ENCODE assay signal across 17 cellular contexts in genomic region chr7:145986248-145986874, GRCh38.
"Had no signal": no experiment of that assay in that cellular context is flagged by ENCODE, and none has a peak within 500 bp of the region (broad histone marks: within the 10 kb centered on the region; RNA-seq: fewer than 3 reads in every experiment).

No MANE protein-coding gene starts in this region.

- H3K36me3 Mint-ChIP-seq: mesothelial cell of epicardium, type B pancreatic cell had no signal

- H3K36me3 ChIP-seq: adrenal gland, colonic mucosa, esophagus muscularis mucosa, lower lobe of right lung, right lobe of liver had no signal

- ATAC-seq: lower lobe of right lung; right lobe of liver; stimulated activated naive CD8-positive, alpha-beta T cell treated with anti-CD3 and anti-CD28 coated beads, Interleukin-15, Interleukin-2, amounts not matched to agents 100 U/mL and 50 U/mL, for 24 hours had no signal

- H3K4me3 Mint-ChIP-seq: mesothelial cell of epicardium, neural crest cell, type B pancreatic cell had no signal

- H3K27me3 Mint-ChIP-seq: type B pancreatic cell had no signal

- H3K9me3 ChIP-seq: adrenal gland, colonic mucosa, esophagus muscularis mucosa, lower lobe of right lung, right lobe of liver had no signal

- H3K4me1 Mint-ChIP-seq: mesothelial cell of epicardium had no signal

- H3K9me3 Mint-ChIP-seq: mesothelial cell of epicardium, neural crest cell, type B pancreatic cell had no signal

- H3K4me1 ChIP-seq: adrenal gland, colonic mucosa, esophagus muscularis mucosa, lower lobe of right lung, right lobe of liver had no signal

- DNase-seq: activated CD4-positive, alpha-beta T cell treated with anti-CD3 and anti-CD28 coated beads, Interleukin-2, amount 50 U/mL, for 48 hours; activated naive CD4-positive, alpha-beta T cell treated with anti-CD3 and anti-CD28 coated beads, Interleukin-2, amount 50 U/mL, for 16 hours; adrenal gland; caudate nucleus; colonic mucosa; hippocampal formation; lower lobe of right lung; right lobe of liver; stimulated activated CD4-positive, alpha-beta T cell treated with anti-CD3 and anti-CD28 coated beads, Interleukin-4, amount 100 ng/mL, for 4 hours; stimulated activated CD8-positive, alpha-beta memory T cell treated with anti-CD3 and anti-CD28 coated beads, Interleukin-4, amount 100 ng/mL, for 48 hours; stimulated activated naive CD8-positive, alpha-beta T cell treated with anti-CD3 and anti-CD28 coated beads, Interleukin-15, Interleukin-2, amounts not matched to agents 100 U/mL and 50 U/mL, for 24 hours had no signal

- H3K4me3 ChIP-seq: adrenal gland, colonic mucosa, esophagus muscularis mucosa, lower lobe of right lung, right lobe of liver, smooth muscle cell had no signal

- H3K27ac Mint-ChIP-seq: mesothelial cell of epicardium, type B pancreatic cell had no signal

- H3K27ac ChIP-seq: adrenal gland, colonic mucosa, esophagus muscularis mucosa, lower lobe of right lung, right lobe of liver, VCaP had no signal

- H3K27me3 ChIP-seq: adrenal gland, colonic mucosa, esophagus muscularis mucosa, right lobe of liver had no signal
